In genomic region chr10:33132626-33133025, GRCh38 we compare ENCODE assay signal across 11 cellular contexts.
DNase-seq lines count a peak whose midpoint lies in the region; ATAC-seq and TF ChIP-seq lines count a peak whose summit lies in the region.
"Had no signal": no experiment of that assay in that cellular context is flagged by ENCODE, and none has a peak within 500 bp of the region (broad histone marks: within the 10 kb centered on the region; RNA-seq: fewer than 3 reads in every experiment).

No MANE protein-coding gene starts in this region.

- no peak overlapping the region for H3K4me3 ChIP-seq in astrocyte of the cerebellum (ENCODE audit: low read depth, low read length)
- H3K4me3 ChIP-seq: BLaER1 treated with 17β-estradiol and CSF1 and Interleukin-3, amounts not matched to agents 10 nM and 100 nM had no signal

- in situ Hi-C loops in astrocyte of the cerebellum (cut with HindIII; ENCODE audit: low sequenced_read_pairs) = no loop called here

- no peak for ATAC-seq in HG03469 (IDR thresholded peaks at IDR 0.05; ENCODE audit: unreplicated experiment)

- TF ChIP-seq CTCF in astrocyte of the cerebellum (IDR thresholded peaks at IDR 0.05; ENCODE audit: low read depth, low read length, missing control alignments) = peak; percentile 8

- DNase-seq in activated T-cell treated with anti-CD3 and anti-CD28 coated beads for 1 hour (ENCODE audit: low read depth) = peak; percentile 31
- no peak for DNase-seq in activated T-cell treated with anti-CD3 and anti-CD28 coated beads, Interleukin-2, amount 50 U/mL, for 1 hour
- peak; percentile 4 for DNase-seq in NCI-H69 (lab: John Stamatoyannopoulos, UW)
- no peak for DNase-seq in astrocyte of the cerebellum (ENCODE audit: low read depth)
- peak; percentile 46 to 48 for DNase-seq in stimulated activated CD4-positive, alpha-beta T cell treated with anti-CD3 and anti-CD28 coated beads, Interleukin-2, amount 100 ng/mL, for 24 hours
- no peak for DNase-seq in NCI-H345 treated with DMSO at 0.1 percent for 48 hours (lab: John Stamatoyannopoulos, UW; ENCODE audit: unreplicated experiment)
- no peak for DNase-seq in AML-193 (lab: John Stamatoyannopoulos, UW)
- DNase-seq: HCEC 1CT, NCI-H1417 treated with DMSO at 0.1 percent for 48 hours had no signal

Comparison
In these comparisons a context has a peak if more than half of its experiments do, and no peak if none do; other contexts are left out.
1. DNase-seq: peak in activated T-cell treated with anti-CD3 and anti-CD28 coated beads for 1 hour (single experiment), NCI-H69 (single experiment) and stimulated activated CD4-positive, alpha-beta T cell treated with anti-CD3 and anti-CD28 coated beads, Interleukin-2, amount 100 ng/mL, for 24 hours (2 of 2); none in activated T-cell treated with anti-CD3 and anti-CD28 coated beads, Interleukin-2, amount 50 U/mL, for 1 hour (single experiment), astrocyte of the cerebellum (single experiment), NCI-H345 treated with DMSO at 0.1 percent for 48 hours (single experiment) and AML-193 (0 of 2).